8 cellular contexts compared by ENCODE assay signal in genomic region chr21:39182484-39183271, GRCh38. TPM values are rescaled to one million over a fixed set of nuclear protein-coding genes. Genes with fewer than 3 reads are reported as not detected.
A peak's percentile ranks its signal among the peaks of the same experiment; 100 is the strongest.
DNase-seq lines count a peak whose midpoint lies in the region; ATAC-seq and TF ChIP-seq lines count a peak whose summit lies in the region.

No MANE protein-coding gene starts in this region.

- H3K4me3 ChIP-seq in A673 (ENCODE audit: low read depth, low read length, poor library complexity, severe bottlenecking) = peak overlapping the region; percentile 86
- peak overlapping the region; percentile 85 for H3K4me3 ChIP-seq in Jurkat, Clone E6-1 (ENCODE audit: low read length)
- H3K4me3 ChIP-seq in iPS-18a (ENCODE audit: low read length) = peak overlapping the region; percentile 91
- H3K4me3 ChIP-seq in spleen = peak overlapping the region; percentile 78 to 97 (median 90)

- no peaks in the 10 kb centered on the region for H3K9me3 ChIP-seq in A673 (ENCODE audit: low read depth, low read length, poor library complexity, severe bottlenecking)
- no peaks in the 10 kb centered on the region for H3K9me3 ChIP-seq in iPS-18a (ENCODE audit: control insufficient read depth, low read depth, low read length)
- H3K9me3 ChIP-seq in spleen = no peaks in the 10 kb centered on the region

- TF ChIP-seq CTCF in A673 (conservative IDR thresholded peaks at IDR 0.05; ENCODE audit: low read depth, low read length) (no peak), spleen (IDR thresholded peaks at IDR 0.05 in 8 of 11, conservative IDR thresholded peaks at IDR 0.05 in 3 of 11) (no peak)

- TSS peak; percentile 52 for BruUV-seq in A673 (replicated peaks; lab: Mats Ljungman, UMichigan)

- H3K27me3 ChIP-seq in A673 (replicated peaks; ENCODE audit: insufficient read depth, low read depth, low read length, poor library complexity) (no peaks in the 10 kb centered on the region), iPS-18a (ENCODE audit: control insufficient read depth, insufficient read depth, low read length) (peaks cover 12% of the 10 kb centered on the region), spleen (replicated peaks in 1 of 7) (no peaks in the 10 kb centered on the region)

- H3K27ac ChIP-seq in A673 (ENCODE audit: low read depth, low read length, poor library complexity, severe bottlenecking) (peak overlapping the region; percentile 95), angular gyrus (ENCODE audit: low read depth, low read length) (peak overlapping the region; percentile 90), iPS-18a (ENCODE audit: low read length) (peak overlapping the region; percentile 51), spleen (peak overlapping the region; percentile 96 to 97 (median 96))

- H3K4me1 ChIP-seq in A673 (ENCODE audit: insufficient read depth, low read length, poor library complexity, severe bottlenecking) (peaks cover 12% of the 10 kb centered on the region), iPS-18a (ENCODE audit: control insufficient read depth, low read depth, low read length) (peaks cover 12% of the 10 kb centered on the region), spleen (peaks cover 14 to 56% (median 27%) of the 10 kb centered on the region in 6 donors)

- intact Hi-C loops in A673 (cut with micrococcal nuclease; ENCODE audit: unreplicated experiment) = loop anchor here (5.0 kb wide), 2 partner anchors 205 to 260 kb away; no protein-coding TSS in a partner anchor
- intact Hi-C loops in spleen (cut with DNase I; ENCODE audit: low total_unique reads) = no loop called here

- POLR2A ChIA-PET in A673 (lab: Charles Lee; ENCODE audit: low non-redundant PET) = no interaction called here

- peaks cover 7% of the 10 kb centered on the region for H3K36me3 ChIP-seq in A673 (ENCODE audit: insufficient read depth, low read length, poor library complexity, severe bottlenecking)
- H3K36me3 ChIP-seq in iPS-18a (ENCODE audit: control insufficient read depth, low read depth, low read length) = peaks cover 26% of the 10 kb centered on the region
- H3K36me3 ChIP-seq in spleen = peaks cover 0 to 29% (median 6%) of the 10 kb centered on the region in 6 donors

- H3K9ac ChIP-seq in iPS-18a (ENCODE audit: low read length) = peak overlapping the region; percentile 88

- peak; percentile 38 for ATAC-seq in GM18511 (IDR thresholded peaks at IDR 0.05; ENCODE audit: unreplicated experiment)

- no peak for TF ChIP-seq POLR2A in spleen (IDR thresholded peaks at IDR 0.05)

- WGBS in spleen, 5 donors = 1 to 2% (median 1%) methylated on average over 29 to 51 of the region's 51 CpGs

- DNase-seq in A673 (ENCODE audit: low spot score) (peak; percentile 25), spleen (no peak), NCI-H1436 (lab: John Stamatoyannopoulos, UW) (no peak), SHP77 (lab: John Stamatoyannopoulos, UW) (no peak)
- DNase-seq in Jurkat, Clone E6-1 (ENCODE audit: low read depth, low spot score) = no peak

- CTCF ChIA-PET in A673 (lab: Charles Lee) = interaction anchor here (0.6 kb wide), 1 partner anchor 205 kb away, joined by 8 read pairs; no protein-coding TSS in a partner anchor

RNA-seq across cellular contexts. Expression of gene PSMG1, which starts 0.6 kb away (rescaled TPM):
- 96.5 and 101 TPM in 2 replicates for total RNA-seq in A673 (2021)
- 173 TPM for polyA plus RNA-seq in Jurkat, Clone E6-1 (2012; ENCODE audit: insufficient read depth, insufficient read length)
- 10 to 100 TPM; 12.3 to 25.3 (median 17.0) TPM for total RNA-seq in spleen
- polyA plus RNA-seq in spleen = 10 to 100 TPM; 32.3 to 39.9 (median 39.3) TPM
